Comparison of ENCODE assay signal across 8 cellular contexts in genomic region chr19:13260883-13261653, GRCh38.
DNase-seq lines count a peak whose midpoint lies in the region; ATAC-seq, FAIRE-seq and TF ChIP-seq lines count a peak whose summit lies in the region.

No MANE protein-coding gene starts in this region.

- TF ChIP-seq EP300 in HepG2 (IDR thresholded peaks at IDR 0.05; ENCODE audit: low read depth in 2 of 2, low read length in 2 of 2) (no peak), HepG2 (CRISPR knock-in tag; IDR thresholded peaks at IDR 0.05; ENCODE audit: borderline replicate concordance) (no peak)

- TF ChIP-seq CTCF in HepG2 (CRISPR knock-in tag; IDR thresholded peaks at IDR 0.05), result no peak

- H3K9ac ChIP-seq in HepG2 (ENCODE audit: insufficient read depth, low read depth, low read length), result no peak overlapping the region

- no peak overlapping the region for H3K4me3 Mint-ChIP-seq in activated CD4-positive, alpha-beta memory T cell treated with anti-CD3 and anti-CD28 coated beads for 36 hours

- TF ChIP-seq RAD21 in HepG2 (CRISPR knock-in tag; IDR thresholded peaks at IDR 0.05), result no peak

- no peaks in the 10 kb centered on the region for H3K9me3 ChIP-seq in HepG2 (ENCODE audit: low read length)

- ATAC-seq in GM19025 (IDR thresholded peaks at IDR 0.05; ENCODE audit: low read depth, unreplicated experiment), result peak; percentile 74
- ATAC-seq in HG03565 (IDR thresholded peaks at IDR 0.05; ENCODE audit: unreplicated experiment), result peak; percentile 74
- no peak for ATAC-seq in HepG2
- ATAC-seq in GM19397 (IDR thresholded peaks at IDR 0.05; ENCODE audit: unreplicated experiment), result no peak
- ATAC-seq in Right ventricle myocardium superior (ENCODE audit: poor library complexity), result no peak

- TF ChIP-seq POLR2A in HepG2 (IDR thresholded peaks at IDR 0.05; ENCODE audit: insufficient read depth in 1 of 2, low read depth in 2 of 2, low read length in 2 of 2), result no peak

- POLR2A ChIA-PET in activated CD4-positive, alpha-beta memory T cell treated with anti-CD3 and anti-CD28 coated beads for 36 hours (lab: Charles Lee), result interaction anchor here (0.6 to 0.8 kb wide), 2 partner anchors 50 to 109 kb away, joined by 3 read pairs; no protein-coding TSS in a partner anchor
- POLR2A ChIA-PET in HepG2 (lab: Yijun Ruan, JAX), result no interaction called here

- CTCF ChIA-PET in activated CD4-positive, alpha-beta memory T cell treated with anti-CD3 and anti-CD28 coated beads for 36 hours (lab: Charles Lee), result interaction anchor here (1.3 to 3.1 kb wide), 6 partner anchors 17 to 156 kb away, joined by 3 to 45 read pairs (median 4); no protein-coding TSS in a partner anchor
- CTCF ChIA-PET in HepG2 (lab: Yijun Ruan, JAX; ENCODE audit: low intra/inter-chr PET ratio, low total read pairs), result interaction anchor here (2.1 to 2.6 kb wide), 2 partner anchors 66 to 283 kb away, joined by 6 to 15 read pairs; no protein-coding TSS in a partner anchor

- no peaks in the 10 kb centered on the region for H3K4me1 ChIP-seq in HepG2 (ENCODE audit: insufficient read depth, low read length)

- no peaks in the 10 kb centered on the region for H3K36me3 ChIP-seq in HepG2 (replicated peaks in 1 of 2; ENCODE audit: control insufficient read depth in 1 of 2, insufficient read depth in 2 of 2, low read length in 2 of 2)

- peaks cover 5% of the 10 kb centered on the region for H3K9me3 Mint-ChIP-seq in activated CD4-positive, alpha-beta memory T cell treated with anti-CD3 and anti-CD28 coated beads for 36 hours

- H3K27ac ChIP-seq in HepG2 (ENCODE audit: extremely low read length, insufficient read depth, low read length), result no peak overlapping the region

- intact Hi-C loops in activated CD4-positive, alpha-beta memory T cell treated with anti-CD3 and anti-CD28 coated beads for 36 hours (cut with micrococcal nuclease), result loop anchor here (5.0 to 10.0 kb wide), 2 partner anchors 49 to 286 kb away; no protein-coding TSS in a partner anchor
- intact Hi-C loops in HepG2 (cut with micrococcal nuclease; ENCODE audit: unreplicated experiment), result no loop called here
- intact Hi-C loops in Right ventricle myocardium superior (cut with DNase I), result loop anchor here (5.0 kb wide), 1 partner anchor 284 kb away; no protein-coding TSS in a partner anchor

- no peaks in the 10 kb centered on the region for H3K79me2 ChIP-seq in HepG2 (ENCODE audit: insufficient read depth, low read length)

- no TSS peak for BruUV-seq in HepG2 (replicated peaks; lab: Mats Ljungman, UMichigan)

- WGBS in HepG2 (ENCODE audit: low lambda C conversion rate), result 11% methylated on average over 9 of the region's 9 CpGs

- peak overlapping the region; percentile 74 for H3K27ac Mint-ChIP-seq in activated CD4-positive, alpha-beta memory T cell treated with anti-CD3 and anti-CD28 coated beads for 36 hours

- no peaks in the 10 kb centered on the region for H4K20me1 ChIP-seq in HepG2 (ENCODE audit: insufficient read depth, low read length)

- H3K4me1 Mint-ChIP-seq in activated CD4-positive, alpha-beta memory T cell treated with anti-CD3 and anti-CD28 coated beads for 36 hours (ENCODE audit: low read depth), result peaks cover 14% of the 10 kb centered on the region

- H3K36me3 Mint-ChIP-seq in activated CD4-positive, alpha-beta memory T cell treated with anti-CD3 and anti-CD28 coated beads for 36 hours, result no peaks in the 10 kb centered on the region

- no peak for FAIRE-seq in HepG2 (lab: Jason Lieb, UNC)

- no peak overlapping the region for H3K4me3 ChIP-seq in HepG2 (replicated peaks in 1 of 3; ENCODE audit: insufficient read depth in 1 of 3, low read depth in 2 of 3, low read length in 3 of 3)

- peaks cover 2 to 12% of the 10 kb centered on the region in 2 experiments; a peak in 2 of 5 replicates for H3K27me3 ChIP-seq in HepG2 (ENCODE audit: control insufficient read depth in 1 of 2, insufficient read depth in 2 of 2, low read length in 2 of 2)

- H3K4me2 ChIP-seq in HepG2 (ENCODE audit: low read depth, low read length), result no peak overlapping the region

- in situ Hi-C loops in HepG2 (cut with HindIII; ENCODE audit: extremely low pct_ligation_motif_present, low pct_unique_long_range_greater_than_20kb), result loop anchor here (10.0 kb wide), 1 partner anchor 286 kb away; no protein-coding TSS in a partner anchor

- peaks cover 19% of the 10 kb centered on the region for H3K27me3 Mint-ChIP-seq in activated CD4-positive, alpha-beta memory T cell treated with anti-CD3 and anti-CD28 coated beads for 36 hours

- DNase-seq in AG08396 (ENCODE audit: low spot score), result peak; percentile 87
- peak; percentile 57 for DNase-seq in activated CD4-positive, alpha-beta memory T cell treated with anti-CD3 and anti-CD28 coated beads for 36 hours
- DNase-seq in HepG2 (ENCODE audit: low spot score), result no peak
- no peak for DNase-seq in NCI-H2081 (lab: John Stamatoyannopoulos, UW)
- DNase-seq in Right ventricle myocardium superior, result no peak

- no peak overlapping the region for H2AFZ ChIP-seq in HepG2 (ENCODE audit: low read length)

TF ChIP-seq in HepG2, 621 proteins besides CTCF, POLR2A, EP300 and RAD21:
- no peak for TF ChIP-seq ETS1 (CRISPR knock-in tag; IDR thresholded peaks at IDR 0.05)
- 0 out of 2 replicates have a peak, but pooled peaks have one; percentile 12 for TF ChIP-seq ZNF770 (CRISPR knock-in tag; IDR thresholded peaks at IDR 0.05)
- TF ChIP-seq MIXL1 (CRISPR knock-in tag; IDR thresholded peaks at IDR 0.05), result no peak
- peak; percentile 39; the same call in 1 of the 2 replicates for TF ChIP-seq FOSL2 (CRISPR knock-in tag; IDR thresholded peaks at IDR 0.05)
- TF ChIP-seq ZNF724P (CRISPR knock-in tag; IDR thresholded peaks at IDR 0.05; ENCODE audit: borderline replicate concordance), result no peak
- TF ChIP-seq HNRNPL (IDR thresholded peaks at IDR 0.05; ENCODE audit: low read depth, low read length), result no peak
- no peak for TF ChIP-seq NFYC (CRISPR knock-in tag; IDR thresholded peaks at IDR 0.05)

Comparison
In these comparisons a context has a peak if more than half of its experiments do, and no peak if none do; other contexts are left out.
1. DNase-seq: peak in AG08396 (single experiment) and activated CD4-positive, alpha-beta memory T cell treated with anti-CD3 and anti-CD28 coated beads for 36 hours (single experiment); none in HepG2 (single experiment), NCI-H2081 (0 of 2) and Right ventricle myocardium superior (single experiment).
2. ATAC-seq: peak in GM19025 (single experiment) and HG03565 (single experiment); none in HepG2 (single experiment), GM19397 (single experiment) and Right ventricle myocardium superior (single experiment).